22 cellular contexts compared by ENCODE assay signal in the genomic region with DNA sequence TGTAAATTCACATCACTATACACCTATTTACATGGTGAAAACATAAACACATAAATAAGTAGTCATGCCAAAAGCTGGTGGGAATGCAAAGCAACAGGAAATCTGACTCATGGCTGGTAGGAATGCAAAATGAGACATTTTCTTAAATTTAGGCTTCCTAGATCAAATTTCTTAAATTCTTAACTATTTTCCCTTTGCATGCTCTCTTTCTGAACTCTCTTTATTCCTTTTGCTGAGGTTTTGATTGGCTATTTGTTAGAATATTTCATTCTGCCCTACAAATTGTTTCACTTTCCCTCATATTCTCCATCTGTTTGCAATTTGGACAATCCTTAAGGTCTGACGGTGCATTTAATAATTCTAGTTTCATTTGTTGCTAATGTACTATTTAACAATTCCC.
DNase-seq lines count a peak whose midpoint lies in the region; ATAC-seq and TF ChIP-seq lines count a peak whose summit lies in the region.
"Had no signal": no experiment of that assay in that cellular context is flagged by ENCODE, and none has a peak within 500 bp of the region (broad histone marks: within the 10 kb centered on the region; RNA-seq: fewer than 3 reads in every experiment).

No MANE protein-coding gene starts in this region.

- H4K8ac ChIP-seq in neuronal stem cell (ENCODE audit: low read depth, low read length), result no peak overlapping the region

- no peaks in the 10 kb centered on the region for H3K27me3 ChIP-seq in A673 (replicated peaks; ENCODE audit: insufficient read depth, low read depth, low read length, poor library complexity)
- no peaks in the 10 kb centered on the region for H3K27me3 ChIP-seq in neuronal stem cell (ENCODE audit: control insufficient read depth in 3 of 3, insufficient read depth in 3 of 3, low read depth in 1 of 3, low read length in 3 of 3)
- H3K27me3 ChIP-seq in esophagus muscularis mucosa, result no peaks in the 10 kb centered on the region

- no peak for TF ChIP-seq CTCF in A673 (conservative IDR thresholded peaks at IDR 0.05; ENCODE audit: low read depth, low read length)
- TF ChIP-seq CTCF in cardiac fibroblast (IDR thresholded peaks at IDR 0.05; ENCODE audit: low read depth, low read length), result no peak
- TF ChIP-seq CTCF in esophagus muscularis mucosa (IDR thresholded peaks at IDR 0.05), result no peak

- no peak overlapping the region for H2AK5ac ChIP-seq in neuronal stem cell (ENCODE audit: low read depth, low read length)

- no peak overlapping the region for H3K9ac ChIP-seq in neuronal stem cell (ENCODE audit: low read depth, low read length, poor library complexity)

- H3K27ac ChIP-seq in A673 (ENCODE audit: low read depth, low read length, poor library complexity, severe bottlenecking) (no peak overlapping the region), neuronal stem cell (replicated peaks; ENCODE audit: low read length) (no peak overlapping the region), esophagus muscularis mucosa (replicated peaks in 1 of 4) (no peak overlapping the region)
- H3K27ac ChIP-seq: prostate gland had no signal

- no TSS peak for BruUV-seq in A673 (replicated peaks; lab: Mats Ljungman, UMichigan)

- DNase-seq in A673 (ENCODE audit: low spot score) (peak; percentile 79), M059J (ENCODE audit: low read depth) (peak; percentile 51), cardiac fibroblast (ENCODE audit: low read depth in 2 of 2) (peak; percentile 52), iris pigment epithelial cell (ENCODE audit: low read depth) (peak; percentile 64), neuronal stem cell (ENCODE audit: low spot score) (no peak), esophagus muscularis mucosa (ENCODE audit: extremely low spot score) (no peak)
- no peak for DNase-seq in activated T-cell treated with anti-CD3 and anti-CD28 coated beads, Interleukin-2, amount 50 U/mL, for 48 hours
- DNase-seq: activated CD4-positive, alpha-beta memory T cell treated with anti-CD3 and anti-CD28 coated beads, Interleukin-2, amount 10 ng/mL, durations not matched to agents 7 days and 5 days; activated naive CD8-positive, alpha-beta T cell treated with anti-CD3 and anti-CD28 coated beads for 36 hours; activated T-cell treated with anti-CD3 and anti-CD28 coated beads, Interleukin-2, amount 50 U/mL, for 4 hours; CD8-positive, alpha-beta memory T cell; DMS79; effector memory CD4-positive, alpha-beta T cell; left ventricle myocardium superior; NCI-H2227 treated with DMSO at 0.1 percent for 48 hours; stimulated activated CD4-positive, alpha-beta T cell treated with anti-CD3 and anti-CD28 coated beads, Interleukin-15, amount 100 ng/mL, for 24 hours; stimulated activated naive CD4-positive, alpha-beta T cell; T-helper 17 cell had no signal

- no peak overlapping the region for H3K23ac ChIP-seq in neuronal stem cell (ENCODE audit: low read depth, low read length, poor library complexity)

- peaks cover 21% of the 10 kb centered on the region for H3K4me1 ChIP-seq in A673 (ENCODE audit: insufficient read depth, low read length, poor library complexity, severe bottlenecking)
- H3K4me1 ChIP-seq in neuronal stem cell (ENCODE audit: control insufficient read depth in 2 of 2, insufficient read depth in 1 of 2, low read depth in 1 of 2, low read length in 2 of 2), result no peaks in the 10 kb centered on the region
- no peaks in the 10 kb centered on the region for H3K4me1 ChIP-seq in esophagus muscularis mucosa
- H3K4me1 ChIP-seq: prostate gland had no signal

- TF ChIP-seq EP300 in esophagus muscularis mucosa (IDR thresholded peaks at IDR 0.05), result no peak

- no peak overlapping the region for H2BK5ac ChIP-seq in neuronal stem cell (ENCODE audit: low read length)

- POLR2A ChIA-PET in A673 (lab: Charles Lee; ENCODE audit: low non-redundant PET), result no interaction called here

- no peak overlapping the region for H2BK120ac ChIP-seq in neuronal stem cell (ENCODE audit: low read depth, low read length)

- no peak overlapping the region for H2BK15ac ChIP-seq in neuronal stem cell (ENCODE audit: low read length)

- CTCF ChIA-PET in A673 (lab: Charles Lee), result interaction anchor here (0.6 kb wide), 1 partner anchor 459 kb away, joined by 4 read pairs; no protein-coding TSS in a partner anchor

- H3K9me3 ChIP-seq in A673 (ENCODE audit: low read depth, low read length, poor library complexity, severe bottlenecking) (no peaks in the 10 kb centered on the region), neuronal stem cell (replicated peaks in 1 of 2; ENCODE audit: control insufficient read depth in 2 of 2, insufficient read depth in 1 of 2, low read depth in 1 of 2, low read length in 2 of 2) (no peaks in the 10 kb centered on the region), esophagus muscularis mucosa (no peaks in the 10 kb centered on the region)
- H3K9me3 ChIP-seq: prostate gland had no signal

- no peaks in the 10 kb centered on the region for H3K79me1 ChIP-seq in neuronal stem cell (ENCODE audit: low read depth, low read length)

- no peak overlapping the region for H2BK12ac ChIP-seq in neuronal stem cell (ENCODE audit: low read length)

- no peak for TF ChIP-seq POLR2A in esophagus muscularis mucosa (IDR thresholded peaks at IDR 0.05; ENCODE audit: low read depth)

- intact Hi-C loops in A673 (cut with micrococcal nuclease; ENCODE audit: unreplicated experiment), result no loop called here
- intact Hi-C loops in esophagus muscularis mucosa (cut with DNase I), result no loop called here

- peak overlapping the region; percentile 2 for H3K4me3 ChIP-seq in A673 (ENCODE audit: low read depth, low read length, poor library complexity, severe bottlenecking)
- H3K4me3 ChIP-seq in cardiac fibroblast (replicated peaks in 1 of 2; ENCODE audit: low read depth in 2 of 2, low read length in 2 of 2), result no peak overlapping the region
- H3K4me3 ChIP-seq in neuronal stem cell (ENCODE audit: low read length in 2 of 2), result no peak overlapping the region
- H3K4me3 ChIP-seq in esophagus muscularis mucosa, result no peak overlapping the region
- H3K4me3 ChIP-seq: prostate gland had no signal

- H3K36me3 ChIP-seq in A673 (ENCODE audit: insufficient read depth, low read length, poor library complexity, severe bottlenecking) (no peaks in the 10 kb centered on the region), neuronal stem cell (replicated peaks in 1 of 2; ENCODE audit: control insufficient read depth in 2 of 2, insufficient read depth in 2 of 2, low read length in 2 of 2) (no peaks in the 10 kb centered on the region), esophagus muscularis mucosa (no peaks in the 10 kb centered on the region)
- H3K36me3 ChIP-seq: prostate gland had no signal

- no CpG with 5 or more reads among the region's 1 CpG for WGBS in neuronal stem cell (ENCODE audit: extremely low coverage in 2 of 2, insufficient read length in 2 of 2, insufficient replicate concordance in 1 of 2), 2 donors
- 44% methylated on average over 1 of the region's 1 CpG for WGBS in esophagus muscularis mucosa

- H2AFZ ChIP-seq in neuronal stem cell (ENCODE audit: low read length), result no peak overlapping the region

- no peak overlapping the region for H3K18ac ChIP-seq in neuronal stem cell (ENCODE audit: low read length)

- H3K4me2 ChIP-seq in neuronal stem cell (ENCODE audit: insufficient read depth, low read length, poor library complexity, severe bottlenecking), result no peak overlapping the region

- H3K14ac ChIP-seq in neuronal stem cell (ENCODE audit: low read length), result no peak overlapping the region

- ATAC-seq in HG02763 (IDR thresholded peaks at IDR 0.05; ENCODE audit: unreplicated experiment), result no peak
- ATAC-seq: activated T-cell treated with anti-CD3 and anti-CD28 coated beads, Interleukin-2, amount 50 U/mL, for 4 hours; left ventricle myocardium superior; Right ventricle myocardium inferior; T-helper 17 cell; WTC11 had no signal

- no peak overlapping the region for H3K4ac ChIP-seq in neuronal stem cell (ENCODE audit: low read length)

- no peak overlapping the region for H4K91ac ChIP-seq in neuronal stem cell (ENCODE audit: low read depth, low read length, poor library complexity)

Comparison
In these comparisons a context has a peak if more than half of its experiments do, and no peak if none do; other contexts are left out.
1. DNase-seq: peak in A673 (single experiment), M059J (single experiment), cardiac fibroblast (2 of 2) and iris pigment epithelial cell (single experiment); none in activated T-cell treated with anti-CD3 and anti-CD28 coated beads, Interleukin-2, amount 50 U/mL, for 48 hours (0 of 2), neuronal stem cell (single experiment) and esophagus muscularis mucosa (single experiment).